ENCODE assay signal across 14 cellular contexts in genomic region chr5:78006449-78006848, GRCh38.
DNase-seq lines count a peak whose midpoint lies in the region; ATAC-seq, FAIRE-seq and TF ChIP-seq lines count a peak whose summit lies in the region.
"Had no signal": no experiment of that assay in that cellular context is flagged by ENCODE, and none has a peak within 500 bp of the region (broad histone marks: within the 10 kb centered on the region; RNA-seq: fewer than 3 reads in every experiment).

No MANE protein-coding gene starts in this region.

- intact Hi-C loops in Right ventricle myocardium inferior (cut with DNase I), result loop anchor here (5.0 kb wide), 1 partner anchor 359 kb away; no protein-coding TSS in a partner anchor
- intact Hi-C loops in HepG2 (cut with micrococcal nuclease; ENCODE audit: unreplicated experiment), result loop anchor here (10.0 kb wide), 1 partner anchor 232 kb away; the partner anchor contains the start of gene TBCA

- TF ChIP-seq POLR2A in HepG2 (IDR thresholded peaks at IDR 0.05; ENCODE audit: insufficient read depth in 1 of 2, low read depth in 2 of 2, low read length in 2 of 2), result no peak

- no peak overlapping the region for H3K4me2 ChIP-seq in HepG2 (ENCODE audit: low read depth, low read length)

- no peak for FAIRE-seq in HepG2 (lab: Jason Lieb, UNC)
- FAIRE-seq: H54, HTR-8/SVneo had no signal

- no TSS peak for BruUV-seq in HepG2 (replicated peaks; lab: Mats Ljungman, UMichigan)

- H3K27ac ChIP-seq in HEK293 (ENCODE audit: extremely low read depth, low read depth, low read length) (no peak overlapping the region), caudate nucleus (ENCODE audit: low read depth, low read length) (peak overlapping the region; percentile 52), HepG2 (ENCODE audit: extremely low read length, insufficient read depth, low read length) (no peak overlapping the region)
- H3K27ac ChIP-seq: GM23248 had no signal

- TF ChIP-seq CTCF in HEK293 (tag by site-specific recombination; IDR thresholded peaks at IDR 0.05) (no peak), HepG2 (CRISPR knock-in tag; IDR thresholded peaks at IDR 0.05) (no peak)

- H3K36me3 ChIP-seq in HEK293 (ENCODE audit: control insufficient read depth in 2 of 2, insufficient read depth in 1 of 2, low read length in 2 of 2) (no peaks in the 10 kb centered on the region), HepG2 (replicated peaks in 1 of 2; ENCODE audit: control insufficient read depth in 1 of 2, insufficient read depth in 2 of 2, low read length in 2 of 2) (peaks cover 2 to 5% of the 10 kb centered on the region in 2 experiments; a peak in 2 of 5 replicates)

- no peaks in the 10 kb centered on the region for H3K9me3 ChIP-seq in HEK293 (ENCODE audit: control insufficient read depth, insufficient read depth, low read depth, low read length)
- no peaks in the 10 kb centered on the region for H3K9me3 ChIP-seq in HepG2 (ENCODE audit: low read length)

- POLR2A ChIA-PET in HEK293 (lab: Yijun Ruan, JAX) (interaction anchor here (0.6 kb wide), 1 partner anchor 701 kb away, joined by 9 read pairs; no protein-coding TSS in a partner anchor), HepG2 (lab: Yijun Ruan, JAX) (no interaction called here)

- ATAC-seq in GM19395 (IDR thresholded peaks at IDR 0.05; ENCODE audit: unreplicated experiment) (no peak), Right ventricle myocardium inferior (no peak), HepG2 (no peak), HG03460 (IDR thresholded peaks at IDR 0.05; ENCODE audit: unreplicated experiment) (no peak)
- ATAC-seq: CD8-positive, alpha-beta T cell; HCT116 had no signal

- TF ChIP-seq RAD21 in HepG2 (CRISPR knock-in tag; IDR thresholded peaks at IDR 0.05), result no peak

- 98% methylated on average over 7 of the region's 7 CpGs for WGBS in HepG2 (ENCODE audit: low lambda C conversion rate)

- H3K4me1 ChIP-seq in HEK293 (ENCODE audit: control insufficient read depth, insufficient read depth, low read length) (peaks cover 8% of the 10 kb centered on the region), HepG2 (ENCODE audit: insufficient read depth, low read length) (peaks cover 18% of the 10 kb centered on the region; the same call in 1 of the 2 replicates)

- H3K27me3 ChIP-seq in HepG2 (ENCODE audit: control insufficient read depth in 1 of 2, insufficient read depth in 2 of 2, low read length in 2 of 2), result no peaks in the 10 kb centered on the region

- no peaks in the 10 kb centered on the region for H3K79me2 ChIP-seq in HepG2 (ENCODE audit: insufficient read depth, low read length)

- H2AFZ ChIP-seq in HepG2 (ENCODE audit: low read length), result no peak overlapping the region
- H2AFZ ChIP-seq: GM23248 had no signal

- no peaks in the 10 kb centered on the region for H4K20me1 ChIP-seq in HepG2 (ENCODE audit: insufficient read depth, low read length)

- TF ChIP-seq EP300 in HepG2 (IDR thresholded peaks at IDR 0.05; ENCODE audit: low read depth in 2 of 2, low read length in 2 of 2) (no peak), HepG2 (CRISPR knock-in tag; IDR thresholded peaks at IDR 0.05; ENCODE audit: borderline replicate concordance) (no peak)

- DNase-seq in NCI-H1436 (lab: John Stamatoyannopoulos, UW) (peak; percentile 32), caudate nucleus (lab: John Stamatoyannopoulos, UW) (no peak), medulla oblongata (ENCODE audit: extremely low spot score) (peak; percentile 60), Right ventricle myocardium inferior (ENCODE audit: missing footprints) (no peak), HepG2 (ENCODE audit: low spot score) (no peak)
- DNase-seq: CD8-positive, alpha-beta T cell; COR-L47; GM23248 had no signal

- CTCF ChIA-PET in HEK293 (lab: Yijun Ruan, JAX), result interaction anchor here (0.6 to 2.3 kb wide), 5 partner anchors 131 to 1071 kb away, joined by 3 to 6 read pairs (median 5); no protein-coding TSS in a partner anchor
- CTCF ChIA-PET in HepG2 (lab: Yijun Ruan, JAX; ENCODE audit: low intra/inter-chr PET ratio, low total read pairs), result no interaction called here

- H3K4me3 ChIP-seq in HEK293 (ENCODE audit: low read depth, low read length), result no peak overlapping the region
- no peak overlapping the region for H3K4me3 ChIP-seq in HepG2 (replicated peaks in 1 of 3; ENCODE audit: insufficient read depth in 1 of 3, low read depth in 2 of 3, low read length in 3 of 3)
- H3K4me3 ChIP-seq: GM23248 had no signal

- in situ Hi-C loops in HepG2 (cut with HindIII; ENCODE audit: extremely low pct_ligation_motif_present, low pct_unique_long_range_greater_than_20kb), result no loop called here

- H3K9ac ChIP-seq in HepG2 (ENCODE audit: insufficient read depth, low read depth, low read length), result no peak overlapping the region
- H3K9ac ChIP-seq: GM23248 had no signal

TF ChIP-seq in HEK293, 187 proteins besides CTCF, POLR2A, EP300 and RAD21 (continues in another document):
- TF ChIP-seq ZNF202 (tag by site-specific recombination; IDR thresholded peaks at IDR 0.05; ENCODE audit: borderline replicate concordance), result no peak
- TF ChIP-seq ZNF302 (tag by site-specific recombination; IDR thresholded peaks at IDR 0.05; ENCODE audit: low read depth), result no peak
- peak; percentile 92 for TF ChIP-seq ZNF133 (tag by site-specific recombination; IDR thresholded peaks at IDR 0.05)
- TF ChIP-seq ZNF548 (tag by site-specific recombination; IDR thresholded peaks at IDR 0.05), result no peak
- no peak for TF ChIP-seq HIC1 (tag by site-specific recombination; IDR thresholded peaks at IDR 0.05)
- TF ChIP-seq ZNF449 (tag by site-specific recombination; IDR thresholded peaks at IDR 0.05), result no peak
- no peak for TF ChIP-seq ZNF24 (tag by site-specific recombination; IDR thresholded peaks at IDR 0.05)

TF ChIP-seq in HepG2, 621 proteins besides CTCF, POLR2A, EP300 and RAD21:
- no peak for TF ChIP-seq ZNF274 (CRISPR knock-in tag; IDR thresholded peaks at IDR 0.05)
- TF ChIP-seq ZBTB26 (CRISPR knock-in tag; IDR thresholded peaks at IDR 0.05; ENCODE audit: borderline replicate concordance), result no peak
- TF ChIP-seq NPAS2 (CRISPR knock-in tag; IDR thresholded peaks at IDR 0.05; ENCODE audit: borderline replicate concordance), result no peak
- no peak for TF ChIP-seq SRF (IDR thresholded peaks at IDR 0.05; ENCODE audit: low read depth, low read length)
- no peak for TF ChIP-seq PRPF4 (IDR thresholded peaks at IDR 0.05; ENCODE audit: low read depth, low read length, poor library complexity, severe bottlenecking)
- TF ChIP-seq ZNF569 (CRISPR knock-in tag; IDR thresholded peaks at IDR 0.05; ENCODE audit: borderline replicate concordance), result no peak
- TF ChIP-seq MLXIP (CRISPR knock-in tag; IDR thresholded peaks at IDR 0.05; ENCODE audit: borderline replicate concordance), result no peak
- no peak for TF ChIP-seq ZNF850 (CRISPR knock-in tag; conservative IDR thresholded peaks at IDR 0.05)
- no peak for TF ChIP-seq MTA3 (CRISPR knock-in tag; IDR thresholded peaks at IDR 0.05)
- TF ChIP-seq PBX2 (CRISPR knock-in tag; IDR thresholded peaks at IDR 0.05), result no peak
- TF ChIP-seq CHD4 (IDR thresholded peaks at IDR 0.05; ENCODE audit: borderline replicate concordance, low read length), result no peak
- no peak for TF ChIP-seq SIX1 (CRISPR knock-in tag; IDR thresholded peaks at IDR 0.05; ENCODE audit: borderline replicate concordance)
- TF ChIP-seq GTF2F1 (IDR thresholded peaks at IDR 0.05; ENCODE audit: low read length), result no peak
- no peak for TF ChIP-seq ZNF431 (CRISPR knock-in tag; IDR thresholded peaks at IDR 0.05; ENCODE audit: borderline replicate concordance, low read depth)
- no peak for TF ChIP-seq RFX5 (IDR thresholded peaks at IDR 0.05; ENCODE audit: low read depth, low read length)
- TF ChIP-seq ZNF382 (CRISPR knock-in tag; IDR thresholded peaks at IDR 0.05; ENCODE audit: borderline replicate concordance), result no peak

Comparison
In these comparisons a context has a peak if more than half of its experiments do, and no peak if none do; other contexts are left out.
1. DNase-seq: peak in NCI-H1436 (single experiment) and medulla oblongata (single experiment); none in caudate nucleus (0 of 61), Right ventricle myocardium inferior (single experiment) and HepG2 (single experiment).